ENCODE assay signal across 8 cellular contexts in genomic region chr16:30065112-30065942, GRCh38. TPM values are rescaled to one million over a fixed set of nuclear protein-coding genes. Genes with fewer than 3 reads are reported as not detected.
A peak's percentile ranks its signal among the peaks of the same experiment; 100 is the strongest.
DNase-seq lines count a peak whose midpoint lies in the region; TF ChIP-seq lines count a peak whose summit lies in the region.

ALDOA (plus strand) TSS chr16:30065760; CDS start chr16:30066898, 1,138 bp downstream.

- H3K9me3 Mint-ChIP-seq in HFFc6: no peaks in the 10 kb centered on the region

- peak within 1 kb of the TSS; percentile 92 to 98 for H3K4me3 ChIP-seq in SK-N-SH (ENCODE audit: low read depth in 2 of 2, low read length in 1 of 2)

- H3K9me2 ChIP-seq in SK-N-SH: no peaks in the 10 kb centered on the region

- CTCF ChIA-PET in SK-N-SH (lab: Yijun Ruan, JAX): interaction anchor here (1.0 to 6.7 kb wide), 7 partner anchors 11 to 48 kb away, joined by 3 to 68 read pairs (median 5); partner anchors contain the start of genes GDPD3, TBX6 and TLCD3B

- peaks cover 44% of the 10 kb centered on the region for H4K20me1 ChIP-seq in SK-N-SH (ENCODE audit: insufficient read depth)

- H3K4me2 ChIP-seq in SK-N-SH: peak within 1 kb of the TSS; percentile 100

- peak; percentile 28 to 62; a peak in 2 of 4 replicates for TF ChIP-seq EP300 in SK-N-SH (IDR thresholded peaks at IDR 0.05; ENCODE audit: borderline replicate concordance in 1 of 2, low read depth in 1 of 2, low read length in 1 of 2)

- peak within 1 kb of the TSS; percentile 98 to 99 for H3K27ac ChIP-seq in SK-N-SH (ENCODE audit: low read depth in 2 of 2, low read length in 1 of 2)
- peak within 1 kb of the TSS; percentile 99 for H3K27ac ChIP-seq in temporal lobe (ENCODE audit: low read depth, low read length)

- H3K27me3 Mint-ChIP-seq in HFFc6 (ENCODE audit: insufficient read depth): peaks cover 11% of the 10 kb centered on the region; the same call in 1 of the 2 replicates

- peaks cover 32 to 46% of the 10 kb centered on the region in 2 experiments for H3K36me3 ChIP-seq in SK-N-SH (replicated peaks in 1 of 2; ENCODE audit: control insufficient read depth in 1 of 2, insufficient read depth in 2 of 2, low read length in 1 of 2)

- H3K9ac ChIP-seq in SK-N-SH: peak within 1 kb of the TSS; percentile 99

- no peaks in the 10 kb centered on the region for H3K27me3 ChIP-seq in SK-N-SH (ENCODE audit: insufficient read depth)

- H3F3A ChIP-seq in SK-N-SH (replicated peaks; ENCODE audit: insufficient read depth): peaks cover 39% of the 10 kb centered on the region

- no peaks in the 10 kb centered on the region for H3K9me3 ChIP-seq in SK-N-SH

- H3K4me3 Mint-ChIP-seq in HFFc6: peak within 1 kb of the TSS; percentile 93

- H3K36me3 Mint-ChIP-seq in HFFc6 (ENCODE audit: low read depth): peaks cover 33% of the 10 kb centered on the region

- H3K27ac Mint-ChIP-seq in HFFc6: peak within 1 kb of the TSS; percentile 97

- TF ChIP-seq CTCF in HFFc6 (IDR thresholded peaks at IDR 0.05): peak; percentile 35; the same call in 1 of the 2 replicates
- no peak for TF ChIP-seq CTCF in SK-N-SH (IDR thresholded peaks at IDR 0.05)

- peaks cover 41% of the 10 kb centered on the region for H3K4me1 Mint-ChIP-seq in HFFc6 (ENCODE audit: low read depth)

- H3K4me1 ChIP-seq in SK-N-SH (ENCODE audit: control insufficient read depth in 1 of 2, insufficient read depth in 2 of 2, low read depth in 1 of 2, low read length in 1 of 2): peaks cover 39 to 45% of the 10 kb centered on the region in 2 experiments

- no peak for TF ChIP-seq RAD21 in SK-N-SH (IDR thresholded peaks at IDR 0.05; ENCODE audit: low read length)

- WGBS in SK-N-SH (ENCODE audit: low lambda C conversion rate): 3% methylated on average over 6 of the region's 97 CpGs

- H3K79me2 ChIP-seq in SK-N-SH (ENCODE audit: insufficient read depth): peaks cover 67% of the 10 kb centered on the region

- H2AFZ ChIP-seq in SK-N-SH (ENCODE audit: low read depth): peak within 1 kb of the TSS; percentile 76; the same call in 1 of the 2 replicates

- POLR2A ChIA-PET in SK-N-SH (lab: Yijun Ruan, JAX): interaction anchor here (0.5 to 5.1 kb wide), 19 partner anchors 9 to 386 kb away, joined by 3 to 57 read pairs (median 4); partner anchors contain the start of genes DOC2A, KCTD13, KIF22 and PPP4C

- DNase-seq in GM04503 (ENCODE audit: low read depth): peak; percentile 91
- DNase-seq in HFFc6: peak; percentile 98
- DNase-seq in NCI-H1048 (lab: John Stamatoyannopoulos, UW): peak; percentile 89
- peak; percentile 96 for DNase-seq in SK-N-SH
- DNase-seq in activated naive CD4-positive, alpha-beta T cell treated with anti-CD3 and anti-CD28 coated beads, Interleukin-2, amount 50 U/mL, for 16 hours: peak; percentile 96
- peak; percentile 96 for DNase-seq in germinal center (ENCODE audit: low spot score)
- peak; percentile 96 for DNase-seq in occipital lobe (lab: John Stamatoyannopoulos, UW)

TF ChIP-seq in SK-N-SH, 30 proteins besides CTCF, POLR2A, EP300 and RAD21 (continues in another document):
- TF ChIP-seq RCOR1 (IDR thresholded peaks at IDR 0.05; ENCODE audit: low read length) (no peak), SIN3A (IDR thresholded peaks at IDR 0.05; ENCODE audit: borderline replicate concordance, low read depth, low read length) (peak; percentile 84; the same call in 1 of the 2 replicates), SMC3 (IDR thresholded peaks at IDR 0.05; ENCODE audit: low read depth, low read length) (no peak), USF1 (IDR thresholded peaks at IDR 0.05; ENCODE audit: borderline replicate concordance, low read depth) (0 out of 2 replicates have a peak, but pooled peaks have one; percentile 24), ZBTB33 (IDR thresholded peaks at IDR 0.05; ENCODE audit: borderline replicate concordance, low read depth) (peak; percentile 55; the same call in 1 of the 2 replicates), TAF1 (IDR thresholded peaks at IDR 0.05; ENCODE audit: borderline replicate concordance, low read depth, low read length) (peak; percentile 89), POLR2AphosphoS5 (IDR thresholded peaks at IDR 0.05; ENCODE audit: low read depth, low read length) (peak; percentile 97), MAX (IDR thresholded peaks at IDR 0.05; ENCODE audit: low read depth) (peak; percentile 92), GABPA (IDR thresholded peaks at IDR 0.05; ENCODE audit: low read depth) (peak; percentile 61), PBX3 (IDR thresholded peaks at IDR 0.05) (peak; percentile 45), CHD2 (IDR thresholded peaks at IDR 0.05; ENCODE audit: low read length, partially characterized antibody) (peak; percentile 62), RFX5 (IDR thresholded peaks at IDR 0.05; ENCODE audit: low read length) (no peak), TCF12 (IDR thresholded peaks at IDR 0.05) (peak; percentile 57), JUND (IDR thresholded peaks at IDR 0.05) (peak; percentile 81), GATA2 (CRISPR knock-in tag; IDR thresholded peaks at IDR 0.05) (no peak), ELF1 (IDR thresholded peaks at IDR 0.05) (peak; percentile 78), FOSL2 (IDR thresholded peaks at IDR 0.05; ENCODE audit: borderline replicate concordance, low read depth) (peak; percentile 87), FOXM1 (IDR thresholded peaks at IDR 0.05; ENCODE audit: low read depth) (no peak), USF2 (IDR thresholded peaks at IDR 0.05; ENCODE audit: borderline replicate concordance, low read depth, low read length) (no peak), YY1 (IDR thresholded peaks at IDR 0.05; ENCODE audit: low read depth) (peak; percentile 45; the same call in 1 of the 2 replicates), MXI1 (IDR thresholded peaks at IDR 0.05; ENCODE audit: low read depth, low read length) (peak; percentile 69), MEF2A (IDR thresholded peaks at IDR 0.05; ENCODE audit: borderline replicate concordance, low read depth) (no peak), EZH2phosphoT487 (IDR thresholded peaks at IDR 0.05; ENCODE audit: borderline replicate concordance, low read depth) (no peak), IRF3 (IDR thresholded peaks at IDR 0.05; ENCODE audit: low read depth, low read length) (no peak)

RNA-seq across cellular contexts. Expression of gene ALDOA, which starts in this region (rescaled TPM):
- 1,000 to 10,000 TPM; 1,621 to 1,937 (median 1,752) TPM for total RNA-seq in HFFc6 (2021; fragmentation: NEBNext Ultra II Directional; extraction: Animal tissue kit (Norgen Biotek cat#: 25700))
- 437 and 641 TPM in 2 replicates for polyA plus RNA-seq in SK-N-SH (2012; rRNA removed)
- 251 and 406 TPM in 2 replicates for polyA plus RNA-seq in SK-N-SH (2012; cell fraction: cytosol; rRNA removed)
- polyA plus RNA-seq in SK-N-SH (2012; cell fraction: nucleus; rRNA removed): 575 and 643 TPM in 2 replicates
- total RNA-seq in occipital lobe (57.4 TPM), temporal lobe (83.6 TPM)

Comparison
In these comparisons a context has a peak if more than half of its experiments do, and no peak if none do; other contexts are left out.
1. Peak in every context shown above with its lines: DNase-seq, H3K4me3 ChIP-seq and H3K27ac ChIP-seq.
2. RNA of gene ALDOA (total RNA-seq): 1,621 to 1,937 TPM in HFFc6; 83.6 TPM in temporal lobe (single experiment) and 57.4 TPM in occipital lobe (single experiment); every median in the first group is over 10 times any median in the second.